Comparison of ENCODE assay signal across 19 cellular contexts in genomic region chr5:161064800-161065199, GRCh38.
"Had no signal": no experiment of that assay in that cellular context is flagged by ENCODE, and none has a peak within 500 bp of the region (broad histone marks: within the 10 kb centered on the region; RNA-seq: fewer than 3 reads in every experiment).

No MANE protein-coding gene starts in this region.

- ATAC-seq: activated T-cell treated with anti-CD3 and anti-CD28 coated beads, Interleukin-2, amount 50 U/mL, for 72 hours; esophagus mucosa; left lobe of liver; sciatic nerve had no signal

- H3K4me1 Mint-ChIP-seq: activated naive CD8-positive, alpha-beta T cell treated with anti-CD3 and anti-CD28 coated beads, Interleukin-2, amount 10 ng/mL, durations not matched to agents 7 days and 5 days; immature natural killer cell; memory B cell; nephron had no signal

- H3K27ac Mint-ChIP-seq: activated CD4-positive, alpha-beta memory T cell treated with anti-CD3 and anti-CD28 coated beads for 36 hours; activated naive CD8-positive, alpha-beta T cell treated with anti-CD3 and anti-CD28 coated beads, Interleukin-2, amount 10 ng/mL, durations not matched to agents 7 days and 5 days; activated T-cell treated with anti-CD3 and anti-CD28 coated beads, Interleukin-2, amount 50 U/mL, for 72 hours; immature natural killer cell; memory B cell; nephron had no signal

- H3K4me1 ChIP-seq: breast epithelium, prostate gland, spleen had no signal

- H3K36me3 ChIP-seq: breast epithelium, prostate gland, spleen had no signal

- DNase-seq: activated CD4-positive, alpha-beta memory T cell treated with anti-CD3 and anti-CD28 coated beads for 36 hours; activated CD4-positive, alpha-beta T cell treated with anti-CD3 and anti-CD28 coated beads for 1 hour; activated gamma-delta T cell treated with Interleukin-2 at 50 U/mL for 16 hours; activated naive CD8-positive, alpha-beta T cell treated with anti-CD3 and anti-CD28 coated beads, Interleukin-2, amount 10 ng/mL, durations not matched to agents 7 days and 5 days; activated T-cell treated with anti-CD3 and anti-CD28 coated beads, Interleukin-2, amount 50 U/mL, for 72 hours; dorsolateral prefrontal cortex; hypothalamus; immature natural killer cell; spleen; stimulated activated CD4-positive, alpha-beta T cell treated with anti-CD3 and anti-CD28 coated beads, Interleukin-1b, Interleukin-23, amount 100 ng/mL, for 48 hours; stimulated activated naive CD4-positive, alpha-beta T cell; trophoblast cell had no signal

- H3K36me3 Mint-ChIP-seq: activated CD4-positive, alpha-beta memory T cell treated with anti-CD3 and anti-CD28 coated beads for 36 hours; activated naive CD8-positive, alpha-beta T cell treated with anti-CD3 and anti-CD28 coated beads, Interleukin-2, amount 10 ng/mL, durations not matched to agents 7 days and 5 days; immature natural killer cell; memory B cell had no signal

- H3K4me3 Mint-ChIP-seq: activated CD4-positive, alpha-beta memory T cell treated with anti-CD3 and anti-CD28 coated beads for 36 hours; activated naive CD8-positive, alpha-beta T cell treated with anti-CD3 and anti-CD28 coated beads, Interleukin-2, amount 10 ng/mL, durations not matched to agents 7 days and 5 days; activated T-cell treated with anti-CD3 and anti-CD28 coated beads, Interleukin-2, amount 50 U/mL, for 72 hours; immature natural killer cell; memory B cell; nephron had no signal

- H3K27me3 Mint-ChIP-seq: activated naive CD8-positive, alpha-beta T cell treated with anti-CD3 and anti-CD28 coated beads, Interleukin-2, amount 10 ng/mL, durations not matched to agents 7 days and 5 days; memory B cell had no signal

- H3K4me3 ChIP-seq: breast epithelium, dorsolateral prefrontal cortex, prostate gland, spleen had no signal

- H3K9me3 Mint-ChIP-seq: activated CD4-positive, alpha-beta memory T cell treated with anti-CD3 and anti-CD28 coated beads for 36 hours; activated naive CD8-positive, alpha-beta T cell treated with anti-CD3 and anti-CD28 coated beads, Interleukin-2, amount 10 ng/mL, durations not matched to agents 7 days and 5 days; memory B cell had no signal

- H3K27me3 ChIP-seq: breast epithelium, dorsolateral prefrontal cortex, spleen had no signal

- H3K27ac ChIP-seq: breast epithelium, dorsolateral prefrontal cortex, prostate gland, spleen had no signal
